Comparison of ENCODE assay signal across 12 cellular contexts in the genomic region with DNA sequence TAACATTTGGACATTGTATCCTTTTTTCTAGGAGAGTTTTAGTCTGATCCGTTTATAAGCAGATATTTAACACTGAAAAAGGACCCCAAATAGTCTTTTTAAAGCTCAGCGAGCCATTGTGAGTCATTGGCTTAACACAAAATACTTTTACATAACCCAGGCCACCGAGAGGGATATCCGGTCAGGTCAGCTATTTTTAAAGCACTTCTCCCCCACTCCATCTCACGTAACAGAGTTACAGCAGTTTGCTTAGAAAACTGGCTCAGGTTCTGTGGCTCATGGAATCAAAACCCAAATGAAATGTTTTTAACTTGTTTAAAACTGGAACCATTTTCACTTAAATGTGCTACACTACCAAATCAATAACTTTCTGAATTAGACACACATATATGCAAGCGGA. TPM values are rescaled to one million over a fixed set of nuclear protein-coding genes. Genes with fewer than 3 reads are reported as not detected.
DNase-seq lines count a peak whose midpoint lies in the region; ATAC-seq and TF ChIP-seq lines count a peak whose summit lies in the region.
"Had no signal": no experiment of that assay in that cellular context is flagged by ENCODE, and none has a peak within 500 bp of the region (broad histone marks: within the 10 kb centered on the region; RNA-seq: fewer than 3 reads in every experiment).

No MANE protein-coding gene starts in this region.

- no peak overlapping the region for H3K4me3 Mint-ChIP-seq in T-cell
- H3K4me3 Mint-ChIP-seq: stimulated activated naive CD8-positive, alpha-beta T cell treated with anti-CD3 and anti-CD28 coated beads, Interleukin-15, Interleukin-2, amounts not matched to agents 100 ng/mL and 50 ng/mL, for 24 hours had no signal

- H3K4me1 Mint-ChIP-seq in T-cell, result no peaks in the 10 kb centered on the region

- H3K27ac Mint-ChIP-seq in T-cell, result no peak overlapping the region
- H3K27ac Mint-ChIP-seq: stimulated activated naive CD8-positive, alpha-beta T cell treated with anti-CD3 and anti-CD28 coated beads, Interleukin-15, Interleukin-2, amounts not matched to agents 100 ng/mL and 50 ng/mL, for 24 hours had no signal

- no peaks in the 10 kb centered on the region for H3K27me3 ChIP-seq in right atrium auricular region

- no peak overlapping the region for H3K4me3 ChIP-seq in AG10803 (ENCODE audit: low read length)
- no peak overlapping the region for H3K4me3 ChIP-seq in right atrium auricular region
- H3K4me3 ChIP-seq: HAP-1 had no signal

- peak; percentile 27 for DNase-seq in AG10803 (ENCODE audit: low read depth)
- DNase-seq in MV-4-11 (lab: John Stamatoyannopoulos, UW), result peak; percentile 59
- DNase-seq in right atrium auricular region (ENCODE audit: low spot score), result no peak
- no peak for DNase-seq in SHP77 (lab: John Stamatoyannopoulos, UW)
- DNase-seq in mesenteric fat pad (ENCODE audit: low spot score), result no peak
- DNase-seq in T-cell, result no peak
- no peak for DNase-seq in stimulated activated CD4-positive, alpha-beta T cell treated with anti-CD3 and anti-CD28 coated beads, Interleukin-4, amount 100 ng/mL, for 24 hours
- DNase-seq: activated CD8-positive, alpha-beta memory T cell treated with anti-CD3 and anti-CD28 coated beads for 24 hours had no signal

- CTCF ChIA-PET in T-cell (lab: Charles Lee), result interaction anchor here in 1 of 2 donors (0.7 kb wide), 1 partner anchor 292 kb away, joined by 4 read pairs; no protein-coding TSS in a partner anchor

- peak; percentile 68 for ATAC-seq in GM21737 (IDR thresholded peaks at IDR 0.05; ENCODE audit: unreplicated experiment)
- no peak for ATAC-seq in T-cell (replicated peaks in 1 of 4)

- H3K9me3 Mint-ChIP-seq in T-cell, result no peaks in the 10 kb centered on the region
- H3K9me3 Mint-ChIP-seq: stimulated activated naive CD8-positive, alpha-beta T cell treated with anti-CD3 and anti-CD28 coated beads, Interleukin-15, Interleukin-2, amounts not matched to agents 100 ng/mL and 50 ng/mL, for 24 hours had no signal

- POLR2A ChIA-PET in T-cell (lab: Charles Lee), result no interaction called here

- peak overlapping the region; percentile 46 to 56 for H3K27ac ChIP-seq in right atrium auricular region
- H3K27ac ChIP-seq: C4-2B had no signal

- no peaks in the 10 kb centered on the region for H3K36me3 Mint-ChIP-seq in T-cell

- H3K4me1 ChIP-seq in right atrium auricular region, result peaks cover 0 to 21% of the 10 kb centered on the region in 2 donors

- no peaks in the 10 kb centered on the region for H3K9me3 ChIP-seq in right atrium auricular region
- H3K9me3 ChIP-seq: HAP-1 had no signal

- peaks cover 28 to 43% of the 10 kb centered on the region in 2 donors for H3K27me3 Mint-ChIP-seq in T-cell

- no peak for TF ChIP-seq CTCF in AG10803 (conservative IDR thresholded peaks at IDR 0.05; ENCODE audit: low read length)
- no peak for TF ChIP-seq CTCF in right atrium auricular region (IDR thresholded peaks at IDR 0.05)

- no peaks in the 10 kb centered on the region for H3K36me3 ChIP-seq in right atrium auricular region
- H3K36me3 ChIP-seq: HAP-1 had no signal

RNA-seq across cellular contexts. Expression of a gene that starts 23.9 kb away (rescaled TPM):
- total RNA-seq in right atrium auricular region, result 1 to 10 TPM; 2.7 to 8.0 TPM
- 0.67 TPM for total RNA-seq in mesenteric fat pad
- total RNA-seq in T-cell, result under 1 TPM; 0.35 to 0.65 (median 0.56) TPM

RNA-seq across cellular contexts. Expression of a gene that starts 24.3 kb away (rescaled TPM):
- total RNA-seq in right atrium auricular region (10 to 100 TPM in 1 of 2 donors, 1 to 10 TPM in 1; 3.8 to 10.0 TPM), mesenteric fat pad (0.45 TPM), T-cell (under 1 TPM; 0.08 to 0.28 (median 0.20) TPM)

Comparison
In these comparisons a context has a peak if more than half of its experiments do, and no peak if none do; other contexts are left out.
1. DNase-seq: peak in AG10803 (single experiment) and MV-4-11 (single experiment); none in right atrium auricular region (single experiment), SHP77 (0 of 2), mesenteric fat pad (single experiment), T-cell (0 of 34) and stimulated activated CD4-positive, alpha-beta T cell treated with anti-CD3 and anti-CD28 coated beads, Interleukin-4, amount 100 ng/mL, for 24 hours (single experiment).